Comparison of ENCODE assay signal across 19 cellular contexts in genomic region chr4:26866203-26866602, GRCh38. TPM values are rescaled to one million over a fixed set of nuclear protein-coding genes. Genes with fewer than 3 reads are reported as not detected.
DNase-seq lines count a peak whose midpoint lies in the region; ATAC-seq and TF ChIP-seq lines count a peak whose summit lies in the region.
"Had no signal": no experiment of that assay in that cellular context is flagged by ENCODE, and none has a peak within 500 bp of the region (broad histone marks: within the 10 kb centered on the region; RNA-seq: fewer than 3 reads in every experiment).

No MANE protein-coding gene starts in this region.

- CTCF ChIA-PET in CD4-positive, alpha-beta memory T cell (lab: Charles Lee; ENCODE audit: partially characterized antibody), result interaction anchor here (1.5 to 3.2 kb wide), 5 partner anchors 18 to 144 kb away, joined by 3 to 17 read pairs (median 7); no protein-coding TSS in a partner anchor

- peaks cover 70% of the 10 kb centered on the region for H4K20me1 ChIP-seq in BLaER1

- H3K4me3 ChIP-seq in BLaER1, result no peak overlapping the region
- H3K4me3 ChIP-seq in CD4-positive, alpha-beta memory T cell (ENCODE audit: low read length in 2 of 2), result no peak overlapping the region
- H3K4me3 ChIP-seq in lower lobe of right lung, result no peak overlapping the region
- H3K4me3 ChIP-seq: ascending aorta, prostate gland, transverse colon had no signal

- no peak for DNase-seq in CD4-positive, alpha-beta memory T cell
- DNase-seq in T-helper 17 cell (no peak), lower lobe of right lung (no peak), DMS114 treated with DMSO at 0.1 percent for 48 hours (lab: John Stamatoyannopoulos, UW; ENCODE audit: unreplicated experiment) (no peak), CD1c-positive myeloid dendritic cell (ENCODE audit: extremely low spot score) (no peak), SHP77 treated with DMSO at 0.1 percent for 48 hours (lab: John Stamatoyannopoulos, UW) (no peak)
- DNase-seq in stimulated activated naive CD8-positive, alpha-beta T cell treated with anti-CD3 and anti-CD28 coated beads, Interleukin-15, Interleukin-2, amounts not matched to agents 100 U/mL and 50 U/mL, for 24 hours, result no peak
- DNase-seq: activated CD4-positive, alpha-beta T cell treated with anti-CD3 and anti-CD28 coated beads for 4 hours; activated CD8-positive, alpha-beta memory T cell treated with anti-CD3 and anti-CD28 coated beads, Interleukin-2, amount 50 U/mL, for 48 hours; cerebellar nuclear complex; effector CD4-positive, alpha-beta T cell; NCI-H146; NCI-H526 treated with DMSO at 0.1 percent for 48 hours; transverse colon had no signal

- peak overlapping the region; percentile 72 for H3K4me2 ChIP-seq in BLaER1

- peak overlapping the region in 7 of 8 donors; percentile 0 to 74 (median 48) for H3K4me3 Mint-ChIP-seq in CD4-positive, alpha-beta memory T cell
- H3K4me3 Mint-ChIP-seq in T-helper 17 cell, result peak overlapping the region; percentile 59
- H3K4me3 Mint-ChIP-seq: neural crest cell; stimulated activated naive CD8-positive, alpha-beta T cell treated with anti-CD3 and anti-CD28 coated beads, Interleukin-15, Interleukin-2, amounts not matched to agents 100 ng/mL and 50 ng/mL, for 24 hours had no signal

- POLR2A ChIA-PET in CD4-positive, alpha-beta memory T cell (lab: Charles Lee; ENCODE audit: partially characterized antibody), result interaction anchor here (1.0 to 7.0 kb wide), 3 partner anchors 11 to 19 kb away, joined by 3 to 74 read pairs (median 10); no protein-coding TSS in a partner anchor

- no peak for TF ChIP-seq CTCF in lower lobe of right lung (IDR thresholded peaks at IDR 0.05)

- H3K9ac ChIP-seq in BLaER1, result no peak overlapping the region

- H3K4me1 ChIP-seq in BLaER1, result peaks cover 76% of the 10 kb centered on the region
- peaks cover 76% of the 10 kb centered on the region for H3K4me1 ChIP-seq in CD4-positive, alpha-beta memory T cell (ENCODE audit: insufficient read depth, low read length)
- H3K4me1 ChIP-seq in lower lobe of right lung, result peaks cover 86% of the 10 kb centered on the region
- H3K4me1 ChIP-seq: prostate gland had no signal

- H3K27me3 ChIP-seq in BLaER1 (no peaks in the 10 kb centered on the region), lower lobe of right lung (ENCODE audit: low read depth) (no peaks in the 10 kb centered on the region)
- no peaks in the 10 kb centered on the region for H3K27me3 ChIP-seq in CD4-positive, alpha-beta memory T cell (ENCODE audit: insufficient read depth, low read length)
- H3K27me3 ChIP-seq: ascending aorta, transverse colon had no signal

- no peak for ATAC-seq in T-helper 17 cell
- no peak for ATAC-seq in lower lobe of right lung
- ATAC-seq in stimulated activated naive CD8-positive, alpha-beta T cell treated with anti-CD3 and anti-CD28 coated beads, Interleukin-15, Interleukin-2, amounts not matched to agents 100 U/mL and 50 U/mL, for 24 hours, result no peak

- H3K36me3 ChIP-seq in BLaER1 (peaks cover 20% of the 10 kb centered on the region; the same call in 1 of the 2 replicates), lower lobe of right lung (no peaks in the 10 kb centered on the region)
- no peaks in the 10 kb centered on the region for H3K36me3 ChIP-seq in CD4-positive, alpha-beta memory T cell (ENCODE audit: insufficient read depth, low read length)
- H3K36me3 ChIP-seq: ascending aorta, prostate gland, transverse colon had no signal

- H3K27ac ChIP-seq in BLaER1 (no peak overlapping the region), lower lobe of right lung (peak overlapping the region; percentile 50)
- no peak overlapping the region for H3K27ac ChIP-seq in CD4-positive, alpha-beta memory T cell (ENCODE audit: low read depth, low read length)
- H3K27ac ChIP-seq: ascending aorta, prostate gland had no signal

- H3K9me3 Mint-ChIP-seq in CD4-positive, alpha-beta memory T cell, result peaks cover 0 to 1% (median 0%) of the 10 kb centered on the region in 8 donors
- H3K9me3 Mint-ChIP-seq: neural crest cell; stimulated activated naive CD8-positive, alpha-beta T cell treated with anti-CD3 and anti-CD28 coated beads, Interleukin-15, Interleukin-2, amounts not matched to agents 100 ng/mL and 50 ng/mL, for 24 hours had no signal

- peaks cover 53 to 88% (median 66%) of the 10 kb centered on the region in 4 donors for H3K4me1 Mint-ChIP-seq in CD4-positive, alpha-beta memory T cell
- peaks cover 54% of the 10 kb centered on the region for H3K4me1 Mint-ChIP-seq in T-helper 17 cell

- peaks cover 6% of the 10 kb centered on the region; the same call in 1 of the 2 replicates for H3K9me3 ChIP-seq in BLaER1
- no peaks in the 10 kb centered on the region for H3K9me3 ChIP-seq in CD4-positive, alpha-beta memory T cell (ENCODE audit: control insufficient read depth in 1 of 2, low read length in 2 of 2)
- no peaks in the 10 kb centered on the region for H3K9me3 ChIP-seq in T-helper 17 cell (ENCODE audit: control insufficient read depth, low read length, poor library complexity, severe bottlenecking)
- no peaks in the 10 kb centered on the region for H3K9me3 ChIP-seq in lower lobe of right lung
- H3K9me3 ChIP-seq: ascending aorta, prostate gland, transverse colon had no signal

- peaks cover 4 to 12% of the 10 kb centered on the region in 2 donors for H3K36me3 Mint-ChIP-seq in CD4-positive, alpha-beta memory T cell
- H3K36me3 Mint-ChIP-seq in T-helper 17 cell (ENCODE audit: low read depth), result peaks cover 11% of the 10 kb centered on the region

- peak overlapping the region in 4 of 7 donors; percentile 48 to 69 (median 62) for H3K27ac Mint-ChIP-seq in CD4-positive, alpha-beta memory T cell
- peak overlapping the region; percentile 81 for H3K27ac Mint-ChIP-seq in T-helper 17 cell
- H3K27ac Mint-ChIP-seq: stimulated activated naive CD8-positive, alpha-beta T cell treated with anti-CD3 and anti-CD28 coated beads, Interleukin-15, Interleukin-2, amounts not matched to agents 100 ng/mL and 50 ng/mL, for 24 hours had no signal

- intact Hi-C loops in CD4-positive, alpha-beta memory T cell (cut with micrococcal nuclease), result loop anchor here (10.0 kb wide), 2 partner anchors 49 to 671 kb away; no protein-coding TSS in a partner anchor
- intact Hi-C loops in lower lobe of right lung (cut with DNase I), result loop anchor here (10.0 kb wide), 1 partner anchor 139 kb away; no protein-coding TSS in a partner anchor

- no peaks in the 10 kb centered on the region for H3K27me3 Mint-ChIP-seq in CD4-positive, alpha-beta memory T cell
- H3K27me3 Mint-ChIP-seq in T-helper 17 cell, result no peaks in the 10 kb centered on the region
- H3K27me3 Mint-ChIP-seq: stimulated activated naive CD8-positive, alpha-beta T cell treated with anti-CD3 and anti-CD28 coated beads, Interleukin-15, Interleukin-2, amounts not matched to agents 100 ng/mL and 50 ng/mL, for 24 hours had no signal

RNA-seq across cellular contexts. Expression of gene STIM2, which starts 5.6 kb away (rescaled TPM):
- 10 to 100 TPM; 84.6 to 91.7 TPM for total RNA-seq in CD4-positive, alpha-beta memory T cell
- 10 to 100 TPM; 23.8 to 40.7 TPM for polyA plus RNA-seq in CD4-positive, alpha-beta memory T cell
- 10 to 100 TPM; 70.1 to 73.4 TPM for total RNA-seq in T-helper 17 cell
- total RNA-seq in lower lobe of right lung, result 43.9 TPM
